ENCODE assay signal across 19 cellular contexts in the genomic region with DNA sequence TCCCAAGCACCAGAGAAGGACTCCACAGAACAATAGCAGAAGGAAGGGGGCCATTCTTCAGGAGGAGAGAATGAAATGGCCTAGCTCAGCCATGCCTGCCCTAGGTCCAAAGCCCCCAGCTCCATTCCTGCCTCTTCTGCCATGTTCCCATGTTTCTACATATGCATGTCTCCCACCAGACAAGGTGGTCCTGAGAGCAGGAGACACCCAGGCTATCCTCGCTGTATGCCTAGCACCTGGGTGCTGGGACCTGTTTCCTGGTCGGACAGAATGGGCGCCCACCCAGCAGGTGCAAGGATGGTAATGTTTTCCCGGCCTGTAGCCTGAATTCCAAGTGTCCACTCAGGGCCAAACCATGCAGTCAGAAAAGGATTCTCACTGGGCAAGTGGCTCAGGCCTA. TPM values are rescaled to one million over a fixed set of nuclear protein-coding genes. Genes with fewer than 3 reads are reported as not detected.
DNase-seq lines count a peak whose midpoint lies in the region; FAIRE-seq and TF ChIP-seq lines count a peak whose summit lies in the region.
"Had no signal": no experiment of that assay in that cellular context is flagged by ENCODE, and none has a peak within 500 bp of the region (broad histone marks: within the 10 kb centered on the region; RNA-seq: fewer than 3 reads in every experiment).

No MANE protein-coding gene starts in this region.

- H3K9me3 ChIP-seq in subcutaneous abdominal adipose tissue (ENCODE audit: control insufficient read depth in 5 of 5, low read length in 5 of 5): no peaks in the 10 kb centered on the region
- H3K9me3 ChIP-seq: Caco-2 had no signal

- H3K4me3 ChIP-seq in bronchial epithelial cell (ENCODE audit: low read depth, low read length) (no peak overlapping the region), subcutaneous abdominal adipose tissue (ENCODE audit: low read depth in 1 of 5, low read length in 5 of 5) (no peak overlapping the region)

- H3K4me1 Mint-ChIP-seq in type B pancreatic cell (ENCODE audit: unreplicated experiment): peaks cover 8% of the 10 kb centered on the region

- no peaks in the 10 kb centered on the region for H3K36me3 Mint-ChIP-seq in type B pancreatic cell

- H3K27me3 ChIP-seq in bronchial epithelial cell (ENCODE audit: control insufficient read depth, insufficient read depth, low read length) (peaks cover 2% of the 10 kb centered on the region), subcutaneous abdominal adipose tissue (ENCODE audit: control insufficient read depth in 5 of 5, insufficient read depth in 4 of 5, low read length in 5 of 5) (peaks cover 0 to 4% (median 0%) of the 10 kb centered on the region in 5 donors)

- peaks cover 11 to 60% (median 45%) of the 10 kb centered on the region in 5 donors for H3K4me1 ChIP-seq in subcutaneous abdominal adipose tissue (ENCODE audit: control insufficient read depth in 5 of 5, insufficient read depth in 5 of 5, low read length in 5 of 5)
- H3K4me1 ChIP-seq: Caco-2 had no signal

- peaks cover 7% of the 10 kb centered on the region for H3K27me3 Mint-ChIP-seq in type B pancreatic cell
- H3K27me3 Mint-ChIP-seq: CD4-positive, alpha-beta T cell had no signal

- H3K9me3 Mint-ChIP-seq in type B pancreatic cell: no peaks in the 10 kb centered on the region
- H3K9me3 Mint-ChIP-seq: CD4-positive, alpha-beta T cell; HFFc6 had no signal

- peak; percentile 7 for FAIRE-seq in bronchial epithelial cell (lab: Jason Lieb, UNC)
- FAIRE-seq: D721Med, HTR-8/SVneo had no signal

- DNase-seq in AG20443 (ENCODE audit: low spot score) (peak; percentile 4), bronchial epithelial cell (ENCODE audit: low read depth) (no peak), mesenteric fat pad (ENCODE audit: low spot score) (peak; percentile 53), AG08395 (ENCODE audit: low spot score) (no peak), NCI-H1417 (lab: John Stamatoyannopoulos, UW) (no peak), type B pancreatic cell (ENCODE audit: extremely low spot score, unreplicated experiment) (no peak)
- DNase-seq: AML-193; Caco-2; CD4-positive, alpha-beta T cell; DMS79; GDM1; GOT3; H7; HFFc6; IMR-90 had no signal

- H3K36me3 ChIP-seq in bronchial epithelial cell (ENCODE audit: control insufficient read depth, insufficient read depth, low read length): no peaks in the 10 kb centered on the region
- no peaks in the 10 kb centered on the region for H3K36me3 ChIP-seq in subcutaneous abdominal adipose tissue (ENCODE audit: control insufficient read depth in 5 of 5, insufficient read depth in 5 of 5, low read length in 5 of 5)

- no peak overlapping the region for H3K27ac Mint-ChIP-seq in type B pancreatic cell
- H3K27ac Mint-ChIP-seq: CD4-positive, alpha-beta T cell; HFFc6 had no signal

- peak overlapping the region in 3 of 5 donors; percentile 5 to 39 (median 27) for H3K9ac ChIP-seq in subcutaneous abdominal adipose tissue (ENCODE audit: low read length in 5 of 5)

- no peak for TF ChIP-seq CTCF in bronchial epithelial cell (IDR thresholded peaks at IDR 0.05; ENCODE audit: insufficient read depth, low read length, severe bottlenecking)
- TF ChIP-seq CTCF in type B pancreatic cell (conservative IDR thresholded peaks at IDR 0.05): no peak

- H3K27ac ChIP-seq in subcutaneous abdominal adipose tissue (ENCODE audit: low read depth, low read length): peak overlapping the region; percentile 88
- H3K27ac ChIP-seq: C4-2B had no signal

- no peak overlapping the region for H3K4me3 Mint-ChIP-seq in type B pancreatic cell
- H3K4me3 Mint-ChIP-seq: CD4-positive, alpha-beta T cell; HFFc6 had no signal

RNA-seq across cellular contexts. Expression of gene SLC35C1, which starts 30.2 kb away (rescaled TPM):
- 7.6 and 9.5 TPM in 2 replicates for total RNA-seq in bronchial epithelial cell
- 81.0 TPM for total RNA-seq in mesenteric fat pad
- 19.5 and 26.0 TPM in 2 replicates for total RNA-seq in type B pancreatic cell (ENCODE audit: low replicate concordance)

Comparison
In these comparisons a context has a peak if more than half of its experiments do, and no peak if none do; other contexts are left out.
1. DNase-seq: peak in AG20443 (single experiment) and mesenteric fat pad (single experiment); none in bronchial epithelial cell (single experiment), AG08395 (single experiment), NCI-H1417 (0 of 3) and type B pancreatic cell (single experiment).